ENCODE assay signal across 15 cellular contexts in the genomic region with DNA sequence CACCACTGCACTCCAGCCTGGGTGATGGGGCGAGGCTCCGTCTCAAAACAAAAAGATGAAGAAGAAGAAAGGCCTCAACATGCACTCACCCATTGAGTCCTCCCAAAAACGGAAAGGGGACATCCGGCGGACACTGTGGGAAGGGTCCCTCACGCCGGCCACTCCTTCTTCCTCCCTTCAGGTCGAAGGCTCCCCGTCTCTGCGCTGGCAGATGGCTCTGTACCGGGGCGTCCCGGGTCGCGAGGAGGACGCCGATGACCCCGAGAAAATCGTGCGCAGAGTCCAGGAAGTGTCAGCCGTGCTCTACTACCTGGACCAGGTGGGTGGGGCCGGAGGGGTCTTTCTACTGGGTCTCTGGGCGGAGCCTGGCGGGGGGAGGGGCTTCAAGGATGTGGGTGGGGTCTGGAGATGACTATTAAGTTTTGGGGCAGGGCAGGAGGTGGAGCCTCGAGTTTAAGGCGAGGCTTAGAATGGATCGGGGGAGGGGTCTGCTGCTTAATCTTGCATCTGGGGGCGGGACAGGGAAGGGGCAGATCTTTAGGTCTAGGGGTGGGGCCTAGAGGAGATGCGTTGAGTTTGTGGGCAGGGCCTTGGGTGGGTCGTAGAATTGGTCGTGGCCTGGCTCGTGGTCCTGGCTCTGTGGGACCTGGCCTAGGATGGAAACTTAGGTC.
DNase-seq lines count a peak whose midpoint lies in the region; ATAC-seq, FAIRE-seq and TF ChIP-seq lines count a peak whose summit lies in the region.
"Had no signal": no experiment of that assay in that cellular context is flagged by ENCODE, and none has a peak within 500 bp of the region (broad histone marks: within the 10 kb centered on the region; RNA-seq: fewer than 3 reads in every experiment).

No MANE protein-coding gene starts in this region.

- H4K20me1 ChIP-seq in OCI-LY1 (ENCODE audit: insufficient read depth, low read length), result no peaks in the 10 kb centered on the region
- no peaks in the 10 kb centered on the region for H4K20me1 ChIP-seq in K562 (replicated peaks; ENCODE audit: control insufficient read depth, insufficient read depth, low read length)

- H3K36me3 ChIP-seq in OCI-LY1 (ENCODE audit: insufficient read depth, low read length) (no peaks in the 10 kb centered on the region), K562 (ENCODE audit: control insufficient read depth, insufficient read depth, low read length) (no peaks in the 10 kb centered on the region), heart right ventricle (no peaks in the 10 kb centered on the region)

- no peak for TF ChIP-seq EP300 in K562 (IDR thresholded peaks at IDR 0.05; ENCODE audit: low read length)

- no peaks in the 10 kb centered on the region for H3K9me3 ChIP-seq in OCI-LY1 (ENCODE audit: low read length)
- no peaks in the 10 kb centered on the region for H3K9me3 ChIP-seq in K562 (replicated peaks; ENCODE audit: control insufficient read depth, insufficient read depth, low read depth, low read length)
- H3K9me3 ChIP-seq in right cardiac atrium (ENCODE audit: control insufficient read depth, low read length), result no peaks in the 10 kb centered on the region
- no peaks in the 10 kb centered on the region for H3K9me3 ChIP-seq in heart right ventricle

- H3K27ac ChIP-seq in OCI-LY1 (ENCODE audit: low read depth, low read length, poor library complexity, severe bottlenecking), result no peak overlapping the region
- H3K27ac ChIP-seq in K562 (ENCODE audit: extremely low read depth, low read depth, low read length), result no peak overlapping the region
- no peak overlapping the region for H3K27ac ChIP-seq in right cardiac atrium (ENCODE audit: low read length)
- no peak overlapping the region for H3K27ac ChIP-seq in heart right ventricle

- H2AFZ ChIP-seq in OCI-LY1 (ENCODE audit: low read length) (no peak overlapping the region), K562 (ENCODE audit: low read depth, low read length) (peak overlapping the region; percentile 82)

- no peaks in the 10 kb centered on the region for H3K79me2 ChIP-seq in OCI-LY1 (ENCODE audit: insufficient read depth, low read length)
- H3K79me2 ChIP-seq in K562 (ENCODE audit: control insufficient read depth, insufficient read depth, low read length), result no peaks in the 10 kb centered on the region

- TF ChIP-seq CTCF in OCI-LY1 (IDR thresholded peaks at IDR 0.05; ENCODE audit: low read length), result no peak
- TF ChIP-seq CTCF in K562 (IDR thresholded peaks at IDR 0.05 in 2 of 3, conservative IDR thresholded peaks at IDR 0.05 in 1 of 3; ENCODE audit: insufficient read depth in 2 of 3, low read depth in 1 of 3, low read length in 3 of 3), result no peak
- no peak for TF ChIP-seq CTCF in heart right ventricle (IDR thresholded peaks at IDR 0.05)

- no TSS peak for BruUV-seq in K562 (replicated peaks; lab: Mats Ljungman, UMichigan)

- POLR2A ChIA-PET in K562 (lab: Yijun Ruan, JAX), result interaction anchor here (0.7 kb wide), 1 partner anchor 602 kb away, joined by 3 read pairs; no protein-coding TSS in a partner anchor

- CTCF ChIA-PET in K562 (lab: Yijun Ruan, JAX; ENCODE audit: low intra/inter-chr PET ratio), result no interaction called here

- peak overlapping the region; percentile 51 for H3K4me3 ChIP-seq in OCI-LY1 (ENCODE audit: low read depth, low read length, poor library complexity, severe bottlenecking)
- no peak overlapping the region for H3K4me3 ChIP-seq in K562
- no peak overlapping the region for H3K4me3 ChIP-seq in right cardiac atrium (ENCODE audit: low read length)
- no peak overlapping the region for H3K4me3 ChIP-seq in heart right ventricle

- H3F3A ChIP-seq in OCI-LY1 (ENCODE audit: insufficient read depth, low read length), result no peaks in the 10 kb centered on the region

- intact Hi-C loops in K562 (cut with micrococcal nuclease) (no loop called here), right cardiac atrium (cut with DNase I) (no loop called here), heart right ventricle (cut with DNase I) (no loop called here)

- 52% methylated on average over 11 of the region's 32 CpGs for WGBS in K562 (ENCODE audit: insufficient coverage, low coverage, missing lambda C conversion rate)
- 63% methylated on average over 32 of the region's 32 CpGs for WGBS in right cardiac atrium
- WGBS in heart right ventricle, 2 donors, result 49 to 57% methylated on average over 32 of the region's 32 CpGs

- H3K9me2 ChIP-seq in OCI-LY1 (ENCODE audit: low read depth, low read length), result no peaks in the 10 kb centered on the region

- H3K27me3 ChIP-seq in OCI-LY1 (ENCODE audit: insufficient read depth, low read length) (no peaks in the 10 kb centered on the region), K562 (ENCODE audit: control insufficient read depth in 2 of 2, insufficient read depth in 2 of 2, low read length in 2 of 2) (no peaks in the 10 kb centered on the region), right cardiac atrium (ENCODE audit: control insufficient read depth, insufficient read depth) (no peaks in the 10 kb centered on the region), heart right ventricle (peaks cover 0 to 28% (median 0%) of the 10 kb centered on the region in 7 donors)

- peak overlapping the region; percentile 39; the same call in 1 of the 2 replicates for H3K9ac ChIP-seq in OCI-LY1 (ENCODE audit: low read length)
- H3K9ac ChIP-seq in K562 (ENCODE audit: insufficient read depth in 1 of 2, low read depth in 2 of 2, low read length in 2 of 2), result no peak overlapping the region; a peak in 2 of 4 replicates

- no peak for TF ChIP-seq POLR2A in K562 (conservative IDR thresholded peaks at IDR 0.05)

- H3K4me1 ChIP-seq in OCI-LY1 (ENCODE audit: insufficient read depth, low read length, severe bottlenecking) (peaks cover 4% of the 10 kb centered on the region), K562 (replicated peaks in 1 of 2; ENCODE audit: control insufficient read depth in 2 of 2, insufficient read depth in 2 of 2, low read length in 2 of 2) (peaks cover 5 to 22% of the 10 kb centered on the region in 2 experiments; a peak in 4 of 5 replicates), right cardiac atrium (ENCODE audit: control insufficient read depth, insufficient read depth, low read length) (no peaks in the 10 kb centered on the region), heart right ventricle (no peaks in the 10 kb centered on the region)

- DNase-seq in stimulated activated CD4-positive, alpha-beta T cell treated with anti-CD3 and anti-CD28 coated beads, Interleukin-1b, Interleukin-23, amount 100 ng/mL, for 48 hours, result peak; percentile 43
- no peak for DNase-seq in stimulated activated CD4-positive, alpha-beta T cell treated with anti-CD3 and anti-CD28 coated beads, Interleukin-2, amount 100 ng/mL, for 48 hours
- DNase-seq in K562 (ENCODE audit: extremely low read depth in 1 of 4, low spot score in 3 of 4) (peak; percentile 76 to 82 (median 76)), right cardiac atrium (no peak), heart right ventricle (no peak), DMS79 (lab: John Stamatoyannopoulos, UW) (no peak), glomerular visceral epithelial cell (ENCODE audit: extremely low spot score) (no peak)
- DNase-seq: central memory CD4-positive, alpha-beta T cell; Kasumi-1; mesenchymal stem cell; NCI-H2029; occipital lobe had no signal

- TF ChIP-seq RAD21 in K562 (CRISPR knock-in tag; conservative IDR thresholded peaks at IDR 0.05 in 1 of 2, IDR thresholded peaks at IDR 0.05 in 1 of 2), result no peak

- H3K4me2 ChIP-seq in OCI-LY1 (ENCODE audit: low read length), result peak overlapping the region; percentile 63
- H3K4me2 ChIP-seq in K562 (ENCODE audit: insufficient read depth, low read length), result peak overlapping the region; percentile 56

- peaks cover 3% of the 10 kb centered on the region for H3K9me1 ChIP-seq in K562 (ENCODE audit: control insufficient read depth, insufficient read depth, low read length)

- FAIRE-seq in K562 (lab: Jason Lieb, UNC), result peak; percentile 71
- FAIRE-seq: frontal cortex, islet of Langerhans had no signal

- peak; percentile 99 for ATAC-seq in K562
- no peak for ATAC-seq in right cardiac atrium
- ATAC-seq in heart right ventricle, result no peak

- in situ Hi-C loops in K562 (cut with MboI), result loop anchor here (10.0 kb wide), 1 partner anchor 397 kb away; no protein-coding TSS in a partner anchor

TF ChIP-seq in K562, 482 proteins besides CTCF, POLR2A, EP300 and RAD21:
- TF ChIP-seq ZBTB7A (IDR thresholded peaks at IDR 0.05; ENCODE audit: borderline replicate concordance, control insufficient read depth, low read depth, low read length) (peak; percentile 34; the same call in 1 of the 2 replicates), GTF2B (IDR thresholded peaks at IDR 0.05; ENCODE audit: extremely low read depth, insufficient read length) (no peak)
TF ChIP-seq in K562: peak in this region for 1.

Comparison
In these comparisons a context has a peak if more than half of its experiments do, and no peak if none do; other contexts are left out.
1. DNase-seq: peak in stimulated activated CD4-positive, alpha-beta T cell treated with anti-CD3 and anti-CD28 coated beads, Interleukin-1b, Interleukin-23, amount 100 ng/mL, for 48 hours (single experiment) and K562 (4 of 4); none in stimulated activated CD4-positive, alpha-beta T cell treated with anti-CD3 and anti-CD28 coated beads, Interleukin-2, amount 100 ng/mL, for 48 hours (0 of 2), right cardiac atrium (0 of 3), heart right ventricle (0 of 2), DMS79 (single experiment) and glomerular visceral epithelial cell (single experiment).